In the genomic region with DNA sequence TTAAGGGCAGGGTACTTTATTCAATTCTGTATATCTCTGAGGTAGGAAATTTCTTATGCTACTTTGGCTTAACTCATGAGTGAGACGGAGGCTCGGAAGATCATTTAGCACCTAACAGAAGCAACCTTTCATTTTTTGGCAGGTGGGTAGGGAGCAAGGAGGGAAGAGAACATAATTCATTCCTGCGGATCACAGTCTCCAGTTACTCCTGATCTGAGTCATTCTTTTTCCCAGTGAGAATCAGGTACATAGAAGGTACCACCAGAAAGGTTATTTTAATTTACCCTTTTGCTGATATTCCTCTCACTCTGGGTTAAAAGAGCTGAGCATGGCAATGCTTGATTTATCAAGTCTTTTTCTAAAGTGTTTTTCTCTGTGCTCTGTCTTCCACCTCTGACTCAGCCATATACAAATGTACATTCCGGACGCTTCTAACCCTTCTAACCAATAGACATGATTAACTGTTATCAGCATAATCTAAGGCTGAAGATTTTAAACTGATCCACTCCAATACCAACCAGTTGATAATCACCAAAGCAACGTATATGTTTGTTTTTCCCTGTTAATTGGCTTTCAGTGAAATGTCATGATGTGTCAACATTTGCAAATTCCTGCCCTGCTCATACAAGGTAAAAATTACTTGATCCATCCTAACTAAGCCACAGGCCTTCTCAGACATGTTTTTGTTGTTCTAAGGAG, we compare ENCODE assay signal across 14 cellular contexts.
DNase-seq lines count a peak whose midpoint lies in the region; ATAC-seq, FAIRE-seq and TF ChIP-seq lines count a peak whose summit lies in the region.
"Had no signal": no experiment of that assay in that cellular context is flagged by ENCODE, and none has a peak within 500 bp of the region (broad histone marks: within the 10 kb centered on the region; RNA-seq: fewer than 3 reads in every experiment).

No MANE protein-coding gene starts in this region.

- no peaks in the 10 kb centered on the region for H3K9me2 ChIP-seq in GM23338 (ENCODE audit: insufficient read depth)

- no peaks in the 10 kb centered on the region for H3K79me1 ChIP-seq in mesenchymal stem cell (replicated peaks; ENCODE audit: low read length, poor library complexity, severe bottlenecking)

- H3F3A ChIP-seq in GM23338 (replicated peaks; ENCODE audit: low read depth): no peaks in the 10 kb centered on the region

- H3K27me3 ChIP-seq in mesenchymal stem cell (ENCODE audit: control insufficient read depth in 1 of 2, insufficient read depth in 1 of 2, low read length in 2 of 2) (no peaks in the 10 kb centered on the region), GM23338 (ENCODE audit: insufficient read depth) (no peaks in the 10 kb centered on the region)
- H3K27me3 ChIP-seq: SJCRH30 had no signal

- no peak overlapping the region for H2AK5ac ChIP-seq in mesenchymal stem cell (ENCODE audit: low read length, severe bottlenecking)

- TF ChIP-seq CTCF in 22Rv1 (IDR thresholded peaks at IDR 0.05): no peak
- no peak for TF ChIP-seq CTCF in GM23338 (conservative IDR thresholded peaks at IDR 0.05; ENCODE audit: low read depth in 2 of 2)

- H3K36me3 Mint-ChIP-seq in GM23338 (ENCODE audit: low read depth): no peaks in the 10 kb centered on the region

- H2BK12ac ChIP-seq in mesenchymal stem cell (ENCODE audit: low read length in 2 of 2): no peak overlapping the region

- H3K36me3 ChIP-seq in mesenchymal stem cell (ENCODE audit: control insufficient read depth in 1 of 2, insufficient read depth in 2 of 2, low read depth in 1 of 2, low read length in 2 of 2) (no peaks in the 10 kb centered on the region), GM23338 (ENCODE audit: insufficient read depth) (no peaks in the 10 kb centered on the region)
- H3K36me3 ChIP-seq: SJCRH30 had no signal

- no peak overlapping the region for H2BK15ac ChIP-seq in mesenchymal stem cell (ENCODE audit: low read depth, poor library complexity, severe bottlenecking)

- no peak overlapping the region for H2BK120ac ChIP-seq in mesenchymal stem cell (ENCODE audit: low read depth, low read length)

- DNase-seq in HTR-8/SVneo (ENCODE audit: insufficient read length, low spot score) (no peak), amniotic epithelial cell (ENCODE audit: low read depth) (peak; percentile 56), mesenchymal stem cell (peak; percentile 64), DMS53 treated with DMSO at 0.1 percent for 48 hours (lab: John Stamatoyannopoulos, UW; ENCODE audit: unreplicated experiment) (no peak), GM23338 (ENCODE audit: low spot score) (no peak), NCI-H226 (no peak)
- DNase-seq: C1 segment of cervical spinal cord, Karpas-422, MM.1S, NCI-H1092 treated with DMSO at 0.1 percent for 48 hours had no signal

- no peaks in the 10 kb centered on the region for H3K9me3 Mint-ChIP-seq in GM23338

- H2BK5ac ChIP-seq in mesenchymal stem cell (ENCODE audit: low read depth, low read length, poor library complexity, severe bottlenecking): no peak overlapping the region

- 56% methylated on average over 4 of the region's 6 CpGs for WGBS in mesenchymal stem cell

- H4K91ac ChIP-seq in mesenchymal stem cell (ENCODE audit: low read length): no peak overlapping the region

- H3K27ac ChIP-seq in 22Rv1 (peak overlapping the region; percentile 16; the same call in 1 of the 2 replicates), mesenchymal stem cell (ENCODE audit: low read length, poor library complexity, severe bottlenecking) (no peak overlapping the region), GM23338 (ENCODE audit: low read depth) (no peak overlapping the region)
- H3K27ac ChIP-seq: SJCRH30 had no signal

- no peak overlapping the region for H3K27ac Mint-ChIP-seq in GM23338

- H4K20me1 ChIP-seq in GM23338 (replicated peaks; ENCODE audit: insufficient read depth): no peaks in the 10 kb centered on the region

- FAIRE-seq in HTR-8/SVneo (lab: Jason Lieb, UNC): peak; percentile 62
- FAIRE-seq: A204.1 had no signal

- H3K27me3 Mint-ChIP-seq in GM23338 (ENCODE audit: insufficient read depth, low read depth, poor library complexity): no peaks in the 10 kb centered on the region

- no peaks in the 10 kb centered on the region for H3K4me1 Mint-ChIP-seq in GM23338

- ATAC-seq in GM21390 (IDR thresholded peaks at IDR 0.05; ENCODE audit: unreplicated experiment) (no peak), GM23338 (no peak)

- H2AFZ ChIP-seq in mesenchymal stem cell (ENCODE audit: low read depth, low read length): no peak overlapping the region
- H2AFZ ChIP-seq in GM23338: no peak overlapping the region

- no peak overlapping the region for H3K9ac ChIP-seq in mesenchymal stem cell (ENCODE audit: low read length)

- H3K23ac ChIP-seq in mesenchymal stem cell (ENCODE audit: low read length in 2 of 2): no peak overlapping the region

- H3K9me3 ChIP-seq in mesenchymal stem cell (ENCODE audit: control insufficient read depth, low read length): peaks cover 8% of the 10 kb centered on the region
- H3K9me3 ChIP-seq: SJCRH30 had no signal

- peak overlapping the region in 1 of 2 experiments; percentile 55 for H3K18ac ChIP-seq in mesenchymal stem cell (ENCODE audit: low read depth in 1 of 2, low read length in 2 of 2)

- no peaks in the 10 kb centered on the region for H3K4me1 ChIP-seq in mesenchymal stem cell (ENCODE audit: control insufficient read depth, insufficient read depth, low read depth, low read length)
- no peaks in the 10 kb centered on the region for H3K4me1 ChIP-seq in GM23338 (ENCODE audit: insufficient read depth)
- H3K4me1 ChIP-seq: SJCRH30 had no signal

- no peak overlapping the region for H3K4ac ChIP-seq in mesenchymal stem cell (ENCODE audit: low read depth in 1 of 2, low read length in 2 of 2)

- no peak overlapping the region for H3K4me3 Mint-ChIP-seq in GM23338

- H3K79me2 ChIP-seq in GM23338 (replicated peaks; ENCODE audit: insufficient read depth): no peaks in the 10 kb centered on the region

- H3K4me2 ChIP-seq in mesenchymal stem cell (ENCODE audit: low read length, poor library complexity, severe bottlenecking) (no peak overlapping the region), GM23338 (no peak overlapping the region)

- no peak overlapping the region for H4K8ac ChIP-seq in mesenchymal stem cell (ENCODE audit: low read length)

- H3K4me3 ChIP-seq in mesenchymal stem cell (ENCODE audit: insufficient read depth in 1 of 2, low read depth in 1 of 2, low read length in 2 of 2): no peak overlapping the region
- no peak overlapping the region for H3K4me3 ChIP-seq in GM23338
- H3K4me3 ChIP-seq: SJCRH30 had no signal

- H3K14ac ChIP-seq in mesenchymal stem cell (ENCODE audit: low read length in 2 of 2): no peak overlapping the region

TF ChIP-seq in GM23338, 12 proteins besides CTCF, POLR2A, EP300 and RAD21 (continues in another document):
- TF ChIP-seq ZNF331 (CRISPR knock-in tag; IDR thresholded peaks at IDR 0.05; ENCODE audit: low read depth) (no peak), NANOG (IDR thresholded peaks at IDR 0.05; ENCODE audit: borderline replicate concordance) (no peak)
- TF ChIP-seq, protein P1, sequence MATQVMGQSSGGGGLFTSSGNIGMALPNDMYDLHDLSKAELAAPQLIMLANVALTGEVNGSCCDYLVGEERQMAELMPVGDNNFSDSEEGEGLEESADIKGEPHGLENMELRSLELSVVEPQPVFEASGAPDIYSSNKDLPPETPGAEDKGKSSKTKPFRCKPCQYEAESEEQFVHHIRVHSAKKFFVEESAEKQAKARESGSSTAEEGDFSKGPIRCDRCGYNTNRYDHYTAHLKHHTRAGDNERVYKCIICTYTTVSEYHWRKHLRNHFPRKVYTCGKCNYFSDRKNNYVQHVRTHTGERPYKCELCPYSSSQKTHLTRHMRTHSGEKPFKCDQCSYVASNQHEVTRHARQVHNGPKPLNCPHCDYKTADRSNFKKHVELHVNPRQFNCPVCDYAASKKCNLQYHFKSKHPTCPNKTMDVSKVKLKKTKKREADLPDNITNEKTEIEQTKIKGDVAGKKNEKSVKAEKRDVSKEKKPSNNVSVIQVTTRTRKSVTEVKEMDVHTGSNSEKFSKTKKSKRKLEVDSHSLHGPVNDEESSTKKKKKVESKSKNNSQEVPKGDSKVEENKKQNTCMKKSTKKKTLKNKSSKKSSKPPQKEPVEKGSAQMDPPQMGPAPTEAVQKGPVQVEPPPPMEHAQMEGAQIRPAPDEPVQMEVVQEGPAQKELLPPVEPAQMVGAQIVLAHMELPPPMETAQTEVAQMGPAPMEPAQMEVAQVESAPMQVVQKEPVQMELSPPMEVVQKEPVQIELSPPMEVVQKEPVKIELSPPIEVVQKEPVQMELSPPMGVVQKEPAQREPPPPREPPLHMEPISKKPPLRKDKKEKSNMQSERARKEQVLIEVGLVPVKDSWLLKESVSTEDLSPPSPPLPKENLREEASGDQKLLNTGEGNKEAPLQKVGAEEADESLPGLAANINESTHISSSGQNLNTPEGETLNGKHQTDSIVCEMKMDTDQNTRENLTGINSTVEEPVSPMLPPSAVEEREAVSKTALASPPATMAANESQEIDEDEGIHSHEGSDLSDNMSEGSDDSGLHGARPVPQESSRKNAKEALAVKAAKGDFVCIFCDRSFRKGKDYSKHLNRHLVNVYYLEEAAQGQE (IDR thresholded peaks at IDR 0.05; ENCODE audit: unreplicated experiment): no peak

Comparison
In these comparisons a context has a peak if more than half of its experiments do, and no peak if none do; other contexts are left out.
1. DNase-seq: peak in amniotic epithelial cell (single experiment) and mesenchymal stem cell (single experiment); none in HTR-8/SVneo (single experiment), DMS53 treated with DMSO at 0.1 percent for 48 hours (single experiment), GM23338 (single experiment) and NCI-H226 (single experiment).